Comparison of ENCODE assay signal across 8 cellular contexts in genomic region chr18:9137168-9138066, GRCh38. TPM values are rescaled to one million over a fixed set of nuclear protein-coding genes. Genes with fewer than 3 reads are reported as not detected.
A peak's percentile ranks its signal among the peaks of the same experiment; 100 is the strongest.
DNase-seq lines count a peak whose midpoint lies in the region; ATAC-seq and TF ChIP-seq lines count a peak whose summit lies in the region.

No MANE protein-coding gene starts in this region.

- peaks cover 67% of the 10 kb centered on the region for H3K79me2 ChIP-seq in PC-9 (ENCODE audit: low read depth)

- H3K9me2 ChIP-seq in PC-9 (ENCODE audit: insufficient read depth): no peaks in the 10 kb centered on the region

- H3K4me3 ChIP-seq in HUES48 (ENCODE audit: low read depth, low read length): peak overlapping the region; percentile 100
- H3K4me3 ChIP-seq in PC-9: peak overlapping the region; percentile 80
- peak overlapping the region; percentile 86 for H3K4me3 ChIP-seq in fibroblast of mammary gland (ENCODE audit: control insufficient read depth, low read depth, low read length)
- H3K4me3 ChIP-seq in stomach: peak overlapping the region; percentile 64 to 89 (median 78)

- intact Hi-C loops in PC-9 (cut with micrococcal nuclease; ENCODE audit: unreplicated experiment): loop anchor here (2.0 to 10.0 kb wide), 3 partner anchors 337 to 547 kb away; partner anchors contain the start of gene RALBP1
- intact Hi-C loops in stomach (cut with DNase I; ENCODE audit: low total_unique reads): no loop called here

- H3K4me1 ChIP-seq in HUES48 (ENCODE audit: control insufficient read depth, insufficient read depth, low read length) (peaks cover 9% of the 10 kb centered on the region), PC-9 (replicated peaks; ENCODE audit: insufficient read depth) (peaks cover 66% of the 10 kb centered on the region), stomach (peaks cover 52 to 80% (median 67%) of the 10 kb centered on the region in 4 donors)

- no peaks in the 10 kb centered on the region for H3K27me3 Mint-ChIP-seq in activated T-helper 17 cell treated with anti-CD3 and anti-CD28 coated beads, Interleukin-2, amount 50 U/mL, for 72 hours
- no peaks in the 10 kb centered on the region for H3K27me3 Mint-ChIP-seq in nephron (ENCODE audit: low read depth)

- peaks cover 26% of the 10 kb centered on the region for H3K36me3 ChIP-seq in HUES48 (ENCODE audit: control insufficient read depth, insufficient read depth, low read length)
- peaks cover 4% of the 10 kb centered on the region; the same call in 1 of the 2 replicates for H3K36me3 ChIP-seq in PC-9 (ENCODE audit: low read depth)
- H3K36me3 ChIP-seq in stomach: peaks cover 0 to 17% (median 15%) of the 10 kb centered on the region in 4 donors

- peaks cover 39% of the 10 kb centered on the region for H3F3A ChIP-seq in PC-9 (ENCODE audit: insufficient read depth, low read depth)

- no peak for TF ChIP-seq EP300 in stomach (IDR thresholded peaks at IDR 0.05)

- H3K9ac ChIP-seq in HUES48 (ENCODE audit: low read depth, low read length): peak overlapping the region; percentile 77

- peak overlapping the region; percentile 95 for H2AFZ ChIP-seq in PC-9

- POLR2A ChIA-PET in PC-9 (lab: Charles Lee; ENCODE audit: unreplicated experiment): interaction anchor here (0.6 to 1.0 kb wide), 5 partner anchors 21 to 1388 kb away, joined by 3 to 16 read pairs (median 5); partner anchors contain the start of gene NAPG

- peak; percentile 52 for DNase-seq in DMS 273 treated with DMSO at 0.1 percent for 48 hours (lab: John Stamatoyannopoulos, UW)
- peak; percentile 61 to 72 for DNase-seq in PC-9
- peak; percentile 91 for DNase-seq in fibroblast of mammary gland (ENCODE audit: low read depth)
- peak; percentile 66 for DNase-seq in stomach

- no peaks in the 10 kb centered on the region for H3K9me3 Mint-ChIP-seq in activated T-helper 17 cell treated with anti-CD3 and anti-CD28 coated beads, Interleukin-2, amount 50 U/mL, for 72 hours
- no peaks in the 10 kb centered on the region for H3K9me3 Mint-ChIP-seq in nephron

- peak; percentile 37 for ATAC-seq in GM21423 (IDR thresholded peaks at IDR 0.05; ENCODE audit: unreplicated experiment)
- ATAC-seq in activated T-helper 17 cell treated with anti-CD3 and anti-CD28 coated beads, Interleukin-2, amount 50 U/mL, for 72 hours (replicated peaks): peak; percentile 46

- H3K4me3 Mint-ChIP-seq in activated T-helper 17 cell treated with anti-CD3 and anti-CD28 coated beads, Interleukin-2, amount 50 U/mL, for 72 hours: peak overlapping the region; percentile 95
- peak overlapping the region; percentile 89 to 99 (median 98) for H3K4me3 Mint-ChIP-seq in nephron

- H3K4me1 Mint-ChIP-seq in activated T-helper 17 cell treated with anti-CD3 and anti-CD28 coated beads, Interleukin-2, amount 50 U/mL, for 72 hours: peaks cover 41% of the 10 kb centered on the region
- H3K4me1 Mint-ChIP-seq in nephron: peaks cover 51% of the 10 kb centered on the region

- H3K27ac Mint-ChIP-seq in activated T-helper 17 cell treated with anti-CD3 and anti-CD28 coated beads, Interleukin-2, amount 50 U/mL, for 72 hours: peak overlapping the region; percentile 98
- peak overlapping the region; percentile 96 to 99 (median 98) for H3K27ac Mint-ChIP-seq in nephron

- no peak for TF ChIP-seq CTCF in PC-9 (conservative IDR thresholded peaks at IDR 0.05)
- TF ChIP-seq CTCF in fibroblast of mammary gland (conservative IDR thresholded peaks at IDR 0.05; ENCODE audit: control insufficient read depth, insufficient read depth, low read depth, low read length): no peak
- no peak for TF ChIP-seq CTCF in nephron (IDR thresholded peaks at IDR 0.05; ENCODE audit: unreplicated experiment in 3 of 3)
- no peak for TF ChIP-seq CTCF in stomach (IDR thresholded peaks at IDR 0.05)

- H4K20me1 ChIP-seq in PC-9 (ENCODE audit: insufficient read depth): peaks cover 27% of the 10 kb centered on the region; the same call in 1 of the 2 replicates

- H3K27ac ChIP-seq in HUES48 (ENCODE audit: low read depth, low read length) (peak overlapping the region; percentile 98), PC-9 (peak overlapping the region; percentile 90), stomach (peak overlapping the region; percentile 98 to 100 (median 99))

- no peak for TF ChIP-seq POLR2A in stomach (IDR thresholded peaks at IDR 0.05)

- peaks cover 96% of the 10 kb centered on the region for H3K36me3 Mint-ChIP-seq in activated T-helper 17 cell treated with anti-CD3 and anti-CD28 coated beads, Interleukin-2, amount 50 U/mL, for 72 hours (ENCODE audit: low read depth)
- H3K36me3 Mint-ChIP-seq in nephron (ENCODE audit: low read depth): peaks cover 17% of the 10 kb centered on the region

- no peaks in the 10 kb centered on the region for H3K9me3 ChIP-seq in HUES48 (ENCODE audit: control insufficient read depth, insufficient read depth, low read length)
- H3K9me3 ChIP-seq in PC-9 (ENCODE audit: insufficient read depth, low read depth): no peaks in the 10 kb centered on the region
- H3K9me3 ChIP-seq in stomach: no peaks in the 10 kb centered on the region

- peak overlapping the region; percentile 87 for H3K4me2 ChIP-seq in PC-9

- CTCF ChIA-PET in PC-9 (lab: Charles Lee): interaction anchor here (0.6 to 0.7 kb wide), 2 partner anchors 20 to 63 kb away, joined by 3 read pairs; no protein-coding TSS in a partner anchor

- H3K27me3 ChIP-seq in HUES48 (ENCODE audit: control insufficient read depth, insufficient read depth, low read length) (no peaks in the 10 kb centered on the region), PC-9 (ENCODE audit: insufficient read depth, low read depth) (no peaks in the 10 kb centered on the region), stomach (no peaks in the 10 kb centered on the region)

- WGBS in stomach, 5 donors: 0% methylated on average over 15 to 95 of the region's 95 CpGs

- no TSS peak for BruUV-seq in PC-9 (replicated peaks; lab: Mats Ljungman, UMichigan)

RNA-seq across cellular contexts. Expression of gene ANKRD12, which starts 0.8 kb away (rescaled TPM):
- 26.9 and 31.6 TPM in 2 replicates for total RNA-seq in PC-9 (2021)
- total RNA-seq in activated T-helper 17 cell treated with anti-CD3 and anti-CD28 coated beads, Interleukin-2, amount 50 U/mL, for 72 hours: 100 to 1,000 TPM; 104 to 170 TPM
- total RNA-seq in stomach: 10 to 100 TPM; 19.1 to 54.5 (median 49.6) TPM
- 10 to 100 TPM in 2 of 3 donors, 1 to 10 TPM in 1; 10.0 to 85.5 (median 14.0) TPM for polyA plus RNA-seq in stomach

RNA-seq across cellular contexts. Expression of gene NDUFV2, which starts 34.9 kb away (rescaled TPM):
- 182 and 215 TPM in 2 replicates for total RNA-seq in PC-9 (2021)
- total RNA-seq in activated T-helper 17 cell treated with anti-CD3 and anti-CD28 coated beads, Interleukin-2, amount 50 U/mL, for 72 hours: 100 to 1,000 TPM; 406 to 520 TPM
- 100 to 1,000 TPM in 2 of 5 donors, 10 to 100 TPM in 3; 69.4 to 251 (median 98.2) TPM for total RNA-seq in stomach
- 100 to 1,000 TPM; 214 to 283 (median 222) TPM for polyA plus RNA-seq in stomach

Comparison
In these comparisons a context has a peak if more than half of its experiments do, and no peak if none do; other contexts are left out.
1. Peak in every context shown above with its lines: DNase-seq, ATAC-seq, H3K4me3 ChIP-seq and H3K27ac ChIP-seq.